8 cellular contexts compared by ENCODE assay signal in genomic region chr1:2412395-2412772, GRCh38. TPM values are rescaled to one million over a fixed set of nuclear protein-coding genes. Genes with fewer than 3 reads are reported as not detected.
A peak's percentile ranks its signal among the peaks of the same experiment; 100 is the strongest.
DNase-seq lines count a peak whose midpoint lies in the region; TF ChIP-seq lines count a peak whose summit lies in the region.

PEX10 (minus strand) TSS chr1:2412564; CDS start chr1:2412502, 62 bp downstream.

- H3K36me3 Mint-ChIP-seq in nephron progenitor cell (ENCODE audit: low read depth): peaks cover 12% of the 10 kb centered on the region
- peaks cover 20% of the 10 kb centered on the region for H3K36me3 Mint-ChIP-seq in stimulated activated naive CD8-positive, alpha-beta T cell treated with anti-CD3 and anti-CD28 coated beads, Interleukin-15, Interleukin-2, amounts not matched to agents 100 ng/mL and 50 ng/mL, for 24 hours (ENCODE audit: low read depth)

- no peaks in the 10 kb centered on the region for H3K9me3 ChIP-seq in ES-I3 (ENCODE audit: control insufficient read depth, insufficient read depth, low read length)
- H3K9me3 ChIP-seq in HAP-1: no peaks in the 10 kb centered on the region
- no peaks in the 10 kb centered on the region for H3K9me3 ChIP-seq in MG63

- peak; percentile 91 to 99 for DNase-seq in HAP-1 (ENCODE audit: low spot score in 2 of 2)
- peak; percentile 95 for DNase-seq in MG63
- peak; percentile 58 for DNase-seq in SIG-M5 (lab: John Stamatoyannopoulos, UW)
- peak; percentile 97 for DNase-seq in activated gamma-delta T cell (lab: John Stamatoyannopoulos, UW)
- DNase-seq in fibroblast of the conjunctiva (ENCODE audit: low read depth): peak; percentile 89
- DNase-seq in nephron progenitor cell: peak; percentile 100

- H3K4me3 ChIP-seq in HAP-1: peak within 1 kb of the TSS; percentile 78
- peak within 1 kb of the TSS; percentile 75 for H3K4me3 ChIP-seq in MG63

- H3K4me1 Mint-ChIP-seq in nephron progenitor cell: peaks cover 16% of the 10 kb centered on the region
- peaks cover 42% of the 10 kb centered on the region for H3K4me1 Mint-ChIP-seq in stimulated activated naive CD8-positive, alpha-beta T cell treated with anti-CD3 and anti-CD28 coated beads, Interleukin-15, Interleukin-2, amounts not matched to agents 100 ng/mL and 50 ng/mL, for 24 hours (ENCODE audit: low read depth)

- peak within 1 kb of the TSS; percentile 88 for H3K4me3 Mint-ChIP-seq in nephron progenitor cell
- peak within 1 kb of the TSS; percentile 89 for H3K4me3 Mint-ChIP-seq in stimulated activated naive CD8-positive, alpha-beta T cell treated with anti-CD3 and anti-CD28 coated beads, Interleukin-15, Interleukin-2, amounts not matched to agents 100 ng/mL and 50 ng/mL, for 24 hours

- H3K27me3 ChIP-seq in HAP-1 (ENCODE audit: low read depth): peaks cover under 1% of the 10 kb centered on the region; the same call in 1 of the 2 replicates
- no peaks in the 10 kb centered on the region for H3K27me3 ChIP-seq in MG63

- peak within 1 kb of the TSS; percentile 84 for H3K9ac ChIP-seq in ES-I3 (ENCODE audit: low read depth, low read length)

- in situ Hi-C loops in HAP-1 (cut with MboI; ENCODE audit: low sequenced_read_pairs): loop anchor here (5.0 to 10.0 kb wide), 2 partner anchors 135 to 172 kb away; partner anchors contain the start of gene PRXL2B

- no peaks in the 10 kb centered on the region; the same call in 1 of the 2 replicates for H3K4me1 ChIP-seq in ES-I3 (ENCODE audit: insufficient read depth, low read length)
- H3K4me1 ChIP-seq in HAP-1: peaks cover 13% of the 10 kb centered on the region

- H3K27me3 Mint-ChIP-seq in nephron progenitor cell (ENCODE audit: low read depth, poor library complexity): peaks cover 7% of the 10 kb centered on the region
- no peaks in the 10 kb centered on the region for H3K27me3 Mint-ChIP-seq in stimulated activated naive CD8-positive, alpha-beta T cell treated with anti-CD3 and anti-CD28 coated beads, Interleukin-15, Interleukin-2, amounts not matched to agents 100 ng/mL and 50 ng/mL, for 24 hours

- no peaks in the 10 kb centered on the region for H3K9me3 Mint-ChIP-seq in nephron progenitor cell
- no peaks in the 10 kb centered on the region for H3K9me3 Mint-ChIP-seq in stimulated activated naive CD8-positive, alpha-beta T cell treated with anti-CD3 and anti-CD28 coated beads, Interleukin-15, Interleukin-2, amounts not matched to agents 100 ng/mL and 50 ng/mL, for 24 hours

- no peak for TF ChIP-seq CTCF in nephron progenitor cell (IDR thresholded peaks at IDR 0.05)

- no peaks in the 10 kb centered on the region; the same call in 1 of the 2 replicates for H3K36me3 ChIP-seq in ES-I3 (ENCODE audit: insufficient read depth, low read length)
- peaks cover 30% of the 10 kb centered on the region for H3K36me3 ChIP-seq in HAP-1 (replicated peaks)
- peaks cover 3% of the 10 kb centered on the region; the same call in 1 of the 2 replicates for H3K36me3 ChIP-seq in MG63

- peak within 1 kb of the TSS; percentile 91 for H3K27ac Mint-ChIP-seq in nephron progenitor cell
- peak within 1 kb of the TSS; percentile 89 for H3K27ac Mint-ChIP-seq in stimulated activated naive CD8-positive, alpha-beta T cell treated with anti-CD3 and anti-CD28 coated beads, Interleukin-15, Interleukin-2, amounts not matched to agents 100 ng/mL and 50 ng/mL, for 24 hours

RNA-seq across cellular contexts. Expression of gene PEX10, which starts in this region (rescaled TPM):
- 39.7 and 44.5 TPM in 2 replicates for total RNA-seq in MG63 (2014; rRNA removed; shearing (Covaris generic); ENCODE audit: low replicate concordance)

Comparison
In these comparisons a context has a peak if more than half of its experiments do, and no peak if none do; other contexts are left out.
1. Peak in every context shown above with its lines: DNase-seq and H3K4me3 ChIP-seq.